Comparison of ENCODE assay signal across 8 cellular contexts in the genomic region with DNA sequence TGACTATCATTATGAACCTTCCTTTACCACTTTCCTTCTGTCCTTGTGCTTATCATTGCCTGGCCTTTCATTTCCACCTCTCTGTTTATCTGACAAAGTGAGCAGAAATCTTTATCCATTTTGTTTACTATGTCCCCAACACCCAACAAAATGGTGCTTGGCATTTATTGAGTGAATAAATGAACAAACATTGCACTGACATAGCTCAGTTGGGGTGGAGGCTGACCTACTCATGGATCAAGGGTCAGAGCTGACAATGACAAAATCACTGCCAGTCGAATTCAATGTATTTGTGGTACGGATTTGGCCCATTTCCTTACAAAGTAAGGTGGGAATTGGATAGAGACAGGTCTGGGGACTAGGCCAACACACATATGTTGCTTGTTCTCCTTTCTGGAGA.
"Had no signal": no experiment of that assay in that cellular context is flagged by ENCODE, and none has a peak within 500 bp of the region (broad histone marks: within the 10 kb centered on the region; RNA-seq: fewer than 3 reads in every experiment).

No MANE protein-coding gene starts in this region.

- DNase-seq: H9, HCEC 1CT, IMR-90 had no signal

- ATAC-seq: GM23338, K562 had no signal

- H2AFZ ChIP-seq: GM23338 had no signal

- H3K27ac ChIP-seq: HL-60 had no signal

- H3K4me2 ChIP-seq: GM23338 had no signal

- H3K4me3 ChIP-seq: GM23338, K562 had no signal

- FAIRE-seq: H1, H54, K562 had no signal
